16 cellular contexts compared by ENCODE assay signal in the genomic region with DNA sequence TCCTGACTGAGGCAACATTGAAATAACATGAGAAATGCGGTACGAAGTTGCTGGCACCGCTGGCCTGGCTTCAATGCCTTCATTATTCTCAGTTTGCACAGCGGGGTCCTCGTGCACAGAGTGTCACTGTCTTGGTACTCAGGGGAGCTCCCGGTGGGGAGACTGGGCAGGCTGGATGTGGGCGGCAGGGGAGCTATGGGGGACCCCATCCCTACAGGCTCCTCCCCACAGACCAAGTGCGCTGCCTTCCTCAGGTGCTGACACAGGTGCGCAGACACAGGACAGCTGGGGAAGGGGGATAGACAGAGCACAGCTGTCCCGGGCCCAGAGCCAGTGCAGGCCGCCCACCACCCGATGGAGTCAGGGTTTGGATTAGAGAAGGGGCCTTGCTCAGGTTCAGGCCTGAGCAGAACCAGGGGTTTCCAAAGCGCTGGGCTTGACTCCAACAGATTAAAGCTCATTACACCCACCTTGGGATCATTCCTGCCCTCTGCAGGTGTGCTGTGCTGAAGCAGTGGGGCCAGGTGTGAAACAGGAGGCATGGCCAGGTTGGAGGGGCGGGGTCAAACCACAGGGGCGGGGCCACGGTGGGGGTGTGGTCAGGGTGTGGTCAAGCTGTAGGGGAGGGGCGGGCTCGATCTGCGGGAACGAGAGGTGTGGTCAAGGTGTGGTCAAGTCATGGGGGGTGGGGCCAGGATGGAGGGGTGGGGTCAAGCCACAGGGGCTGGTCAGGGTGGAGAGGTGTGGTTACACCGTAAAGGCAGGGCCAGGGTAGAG.
DNase-seq lines count a peak whose midpoint lies in the region; ATAC-seq and TF ChIP-seq lines count a peak whose summit lies in the region.
"Had no signal": no experiment of that assay in that cellular context is flagged by ENCODE, and none has a peak within 500 bp of the region (broad histone marks: within the 10 kb centered on the region; RNA-seq: fewer than 3 reads in every experiment).

No MANE protein-coding gene starts in this region.

- in situ Hi-C loops in ACHN (cut with HindIII; ENCODE audit: low pct_ligation_motif_present, low pct_unique_long_range_greater_than_20kb, low sequenced_read_pairs): no loop called here

- H3K27ac Mint-ChIP-seq in Calu3 (ENCODE audit: unreplicated experiment) (no peak overlapping the region), chondrocyte (ENCODE audit: unreplicated experiment) (no peak overlapping the region), neural crest cell (ENCODE audit: unreplicated experiment) (no peak overlapping the region), glutamatergic neuron (ENCODE audit: unreplicated experiment) (no peak overlapping the region)
- H3K27ac Mint-ChIP-seq: T-helper 1 cell treated with Interleukin-12 subunit alpha and Interleukin-12 subunit beta and Interleukin-4 antibody, amounts not matched to agents 30 μg/mL and 1 μg/mL, for 36 hours had no signal

- BruUV-seq in Calu3 (replicated peaks; lab: Mats Ljungman, UMichigan): no TSS peak

- POLR2A ChIA-PET in HEK293T (lab: Yijun Ruan, JAX): no interaction called here

- H3K4me3 Mint-ChIP-seq in Calu3 (ENCODE audit: low read depth, unreplicated experiment) (no peak overlapping the region), chondrocyte (ENCODE audit: unreplicated experiment) (no peak overlapping the region), neural crest cell (peak overlapping the region; percentile 5), glutamatergic neuron (ENCODE audit: unreplicated experiment) (no peak overlapping the region)
- H3K4me3 Mint-ChIP-seq: T-helper 1 cell treated with Interleukin-12 subunit alpha and Interleukin-12 subunit beta and Interleukin-4 antibody, amounts not matched to agents 30 μg/mL and 1 μg/mL, for 36 hours had no signal

- H3K36me3 Mint-ChIP-seq in Calu3 (ENCODE audit: insufficient read depth, unreplicated experiment) (peaks cover 5% of the 10 kb centered on the region), chondrocyte (ENCODE audit: low read depth) (no peaks in the 10 kb centered on the region), neural crest cell (ENCODE audit: low read depth) (no peaks in the 10 kb centered on the region), glutamatergic neuron (ENCODE audit: unreplicated experiment) (no peaks in the 10 kb centered on the region)
- H3K36me3 Mint-ChIP-seq: naive thymus-derived CD8-positive, alpha-beta T cell had no signal

- intact Hi-C loops in Calu3 (cut with micrococcal nuclease; ENCODE audit: unreplicated experiment): no loop called here

- H3K4me1 Mint-ChIP-seq in Calu3 (ENCODE audit: low read depth, unreplicated experiment) (peaks cover 10% of the 10 kb centered on the region), chondrocyte (ENCODE audit: low read depth) (peaks cover 8% of the 10 kb centered on the region), neural crest cell (peaks cover 29% of the 10 kb centered on the region), glutamatergic neuron (ENCODE audit: low read depth, unreplicated experiment) (peaks cover 4% of the 10 kb centered on the region)

- DNase-seq in Calu3: peak; percentile 36
- peak; percentile 23 for DNase-seq in HEK293T (ENCODE audit: extremely low spot score)
- DNase-seq in chondrocyte (ENCODE audit: low spot score): peak; percentile 71
- DNase-seq in neural crest cell (ENCODE audit: low read depth, low spot score): no peak
- DNase-seq in ACHN: no peak
- DNase-seq in glutamatergic neuron: no peak
- DNase-seq: activated CD4-positive, CD25-positive, alpha-beta regulatory T cell treated with anti-CD3 and anti-CD28 coated beads, Interleukin-2, amount 50 U/mL, for 72 hours; activated T-cell treated with anti-CD3 and anti-CD28 coated beads for 4 hours; caudate nucleus; DMS79 treated with DMSO at 0.1 percent for 48 hours; effector memory CD4-positive, alpha-beta T cell; naive thymus-derived CD8-positive, alpha-beta T cell; NCI-H2029; NCI-H524 treated with DMSO at 0.1 percent for 48 hours had no signal

- TF ChIP-seq CTCF in Calu3 (IDR thresholded peaks at IDR 0.05; ENCODE audit: unreplicated experiment) (no peak), chondrocyte (IDR thresholded peaks at IDR 0.05) (no peak), neural crest cell (conservative IDR thresholded peaks at IDR 0.05) (no peak), glutamatergic neuron (IDR thresholded peaks at IDR 0.05; ENCODE audit: partially characterized antibody, unreplicated experiment) (no peak)

- H3K27me3 Mint-ChIP-seq in Calu3 (ENCODE audit: unreplicated experiment) (peaks cover 13% of the 10 kb centered on the region), chondrocyte (ENCODE audit: low read depth) (peaks cover 1% of the 10 kb centered on the region), neural crest cell (ENCODE audit: low read depth) (no peaks in the 10 kb centered on the region), glutamatergic neuron (ENCODE audit: unreplicated experiment) (peaks cover 7% of the 10 kb centered on the region)

- no peak for ATAC-seq in GM21515 (IDR thresholded peaks at IDR 0.05; ENCODE audit: unreplicated experiment)
- ATAC-seq: naive thymus-derived CD8-positive, alpha-beta T cell had no signal

- H3K9me3 Mint-ChIP-seq in Calu3 (ENCODE audit: low read depth, unreplicated experiment): no peaks in the 10 kb centered on the region
- H3K9me3 Mint-ChIP-seq in chondrocyte (ENCODE audit: low read depth): no peaks in the 10 kb centered on the region
- no peaks in the 10 kb centered on the region for H3K9me3 Mint-ChIP-seq in neural crest cell
- peaks cover 3% of the 10 kb centered on the region for H3K9me3 Mint-ChIP-seq in glutamatergic neuron (ENCODE audit: unreplicated experiment)
- H3K9me3 Mint-ChIP-seq: T-helper 1 cell treated with Interleukin-12 subunit alpha and Interleukin-12 subunit beta and Interleukin-4 antibody, amounts not matched to agents 30 μg/mL and 1 μg/mL, for 36 hours had no signal

- CTCF ChIA-PET in Calu3 (lab: Charles Lee) (no interaction called here), HEK293T (lab: Yijun Ruan, JAX) (no interaction called here)

TF ChIP-seq in HEK293T, 16 proteins besides CTCF, POLR2A, EP300 and RAD21:
- TF ChIP-seq LEF1 (IDR thresholded peaks at IDR 0.05; ENCODE audit: borderline replicate concordance) (no peak), FOXA1 (IDR thresholded peaks at IDR 0.05) (no peak), L3MBTL2 (conservative IDR thresholded peaks at IDR 0.05) (no peak)
- TF ChIP-seq, protein P1, sequence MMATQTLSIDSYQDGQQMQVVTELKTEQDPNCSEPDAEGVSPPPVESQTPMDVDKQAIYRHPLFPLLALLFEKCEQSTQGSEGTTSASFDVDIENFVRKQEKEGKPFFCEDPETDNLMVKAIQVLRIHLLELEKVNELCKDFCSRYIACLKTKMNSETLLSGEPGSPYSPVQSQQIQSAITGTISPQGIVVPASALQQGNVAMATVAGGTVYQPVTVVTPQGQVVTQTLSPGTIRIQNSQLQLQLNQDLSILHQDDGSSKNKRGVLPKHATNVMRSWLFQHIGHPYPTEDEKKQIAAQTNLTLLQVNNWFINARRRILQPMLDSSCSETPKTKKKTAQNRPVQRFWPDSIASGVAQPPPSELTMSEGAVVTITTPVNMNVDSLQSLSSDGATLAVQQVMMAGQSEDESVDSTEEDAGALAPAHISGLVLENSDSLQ (IDR thresholded peaks at IDR 0.05): no peak

Comparison
In these comparisons a context has a peak if more than half of its experiments do, and no peak if none do; other contexts are left out.
1. DNase-seq: peak in Calu3 (single experiment), HEK293T (single experiment) and chondrocyte (single experiment); none in neural crest cell (single experiment), ACHN (single experiment) and glutamatergic neuron (single experiment).